16 cellular contexts compared by ENCODE assay signal in the genomic region with DNA sequence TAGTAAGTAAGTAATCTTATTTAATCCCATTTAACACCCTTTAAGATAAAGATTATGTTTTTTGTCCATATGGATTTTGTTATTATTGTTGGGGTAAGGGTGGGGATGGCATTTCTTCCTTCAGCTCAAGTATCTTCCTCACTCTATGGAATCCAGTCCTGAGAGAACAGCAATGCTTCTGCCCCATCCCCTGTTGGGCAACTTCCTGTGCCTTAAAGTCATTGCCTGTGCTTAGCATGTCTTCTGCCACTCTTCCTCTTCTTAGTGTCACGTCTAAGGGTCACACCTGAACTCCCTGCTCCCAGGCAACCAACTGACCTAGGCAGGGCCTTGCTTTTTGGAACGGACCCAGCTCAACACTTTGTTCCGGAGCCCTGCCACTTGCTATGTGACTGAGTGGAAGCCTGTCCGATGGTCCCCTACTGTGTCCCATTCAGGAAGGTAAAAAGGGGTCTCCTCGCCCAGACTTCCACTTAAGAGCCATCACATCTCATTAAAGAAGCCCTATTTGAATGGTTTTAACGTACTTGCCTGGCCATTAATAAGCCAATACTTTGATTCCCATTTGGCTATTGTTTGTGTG. TPM values are rescaled to one million over a fixed set of nuclear protein-coding genes. Genes with fewer than 3 reads are reported as not detected.
DNase-seq lines count a peak whose midpoint lies in the region; ATAC-seq and TF ChIP-seq lines count a peak whose summit lies in the region.
"Had no signal": no experiment of that assay in that cellular context is flagged by ENCODE, and none has a peak within 500 bp of the region (broad histone marks: within the 10 kb centered on the region; RNA-seq: fewer than 3 reads in every experiment).

No MANE protein-coding gene starts in this region.

- no peak overlapping the region for H3K4me2 ChIP-seq in trophoblast cell (ENCODE audit: low read length)

- DNase-seq in activated naive CD4-positive, alpha-beta T cell treated with anti-CD3 and anti-CD28 coated beads, Interleukin-2, amount 50 U/mL, for 16 hours = no peak
- DNase-seq in MV-4-11 (lab: John Stamatoyannopoulos, UW) = peak; percentile 15
- no peak for DNase-seq in WTC11 (ENCODE audit: low spot score)
- no peak for DNase-seq in trophoblast cell
- no peak for DNase-seq in activated CD4-positive, alpha-beta T cell treated with anti-CD3 and anti-CD28 coated beads, Interleukin-2, amount 50 U/mL, for 1 hour
- DNase-seq in T1000 (lab: John Stamatoyannopoulos, UW) = no peak
- DNase-seq in C1 segment of cervical spinal cord (lab: John Stamatoyannopoulos, UW) = no peak
- DNase-seq: Kasumi-1, NCI-H1436 treated with DMSO at 0.1 percent for 48 hours, NCI-H446 treated with DMSO at 0.1 percent for 48 hours, OCI-M1, RPMI8226 had no signal

- H3K4me1 ChIP-seq in trophoblast cell (ENCODE audit: control insufficient read depth in 1 of 2, insufficient read depth in 2 of 2, low read length in 2 of 2) = no peaks in the 10 kb centered on the region

- no peaks in the 10 kb centered on the region for H3K9me3 ChIP-seq in trophoblast cell (ENCODE audit: insufficient read depth, low read depth, low read length)
- H3K9me3 ChIP-seq: SJCRH30 had no signal

- H2BK5ac ChIP-seq in trophoblast cell (ENCODE audit: low read depth, low read length, poor library complexity) = no peak overlapping the region

- H3K79me1 ChIP-seq in trophoblast cell (ENCODE audit: low read length) = no peaks in the 10 kb centered on the region

- H3K27ac Mint-ChIP-seq in activated naive CD4-positive, alpha-beta T cell treated with anti-CD3 and anti-CD28 coated beads, Interleukin-2, amount 50 U/mL, for 24 hours = peak overlapping the region; percentile 8
- peak overlapping the region; percentile 33; the same call in 1 of the 2 replicates for H3K27ac Mint-ChIP-seq in WTC11

- ATAC-seq in WTC11 = peak; percentile 71
- ATAC-seq: HepG2 had no signal

- H4K91ac ChIP-seq in trophoblast cell (ENCODE audit: low read depth, low read length) = no peak overlapping the region

- H2BK12ac ChIP-seq in trophoblast cell (ENCODE audit: low read length) = peak overlapping the region; percentile 3

- no peaks in the 10 kb centered on the region for H3K4me1 Mint-ChIP-seq in activated naive CD4-positive, alpha-beta T cell treated with anti-CD3 and anti-CD28 coated beads, Interleukin-2, amount 50 U/mL, for 24 hours
- peaks cover 6% of the 10 kb centered on the region for H3K4me1 Mint-ChIP-seq in WTC11

- no peak overlapping the region for H3K4me3 ChIP-seq in trophoblast cell (ENCODE audit: low read depth, low read length)
- H3K4me3 ChIP-seq: SJCRH30 had no signal

- no peaks in the 10 kb centered on the region for H3K36me3 ChIP-seq in trophoblast cell (ENCODE audit: control insufficient read depth in 1 of 2, insufficient read depth in 2 of 2, low read length in 2 of 2)
- H3K36me3 ChIP-seq: SJCRH30 had no signal

- no peak overlapping the region for H2AFZ ChIP-seq in trophoblast cell (ENCODE audit: insufficient read depth, low read length, poor library complexity)

- TF ChIP-seq CTCF in WTC11 (IDR thresholded peaks at IDR 0.05) = no peak

- H3K4me3 Mint-ChIP-seq in activated naive CD4-positive, alpha-beta T cell treated with anti-CD3 and anti-CD28 coated beads, Interleukin-2, amount 50 U/mL, for 24 hours = no peak overlapping the region
- H3K4me3 Mint-ChIP-seq in WTC11 = no peak overlapping the region
- H3K4me3 Mint-ChIP-seq: CD14-positive monocyte had no signal

- POLR2A ChIA-PET in WTC11 (lab: Charles Lee) = no interaction called here

- H3K9ac ChIP-seq in trophoblast cell (ENCODE audit: low read length) = no peak overlapping the region

- no peaks in the 10 kb centered on the region for H3K9me3 Mint-ChIP-seq in activated naive CD4-positive, alpha-beta T cell treated with anti-CD3 and anti-CD28 coated beads, Interleukin-2, amount 50 U/mL, for 24 hours
- peaks cover 3% of the 10 kb centered on the region; the same call in 1 of the 2 replicates for H3K9me3 Mint-ChIP-seq in WTC11

- no peaks in the 10 kb centered on the region for H3K27me3 ChIP-seq in trophoblast cell (ENCODE audit: insufficient read depth, low read length)

- CTCF ChIA-PET in WTC11 (lab: Charles Lee) = interaction anchor here (1.4 kb wide), 1 partner anchor 436 kb away, joined by 3 read pairs; no protein-coding TSS in a partner anchor

- no peak overlapping the region for H3K23ac ChIP-seq in trophoblast cell (ENCODE audit: low read length)

- no peaks in the 10 kb centered on the region for H3K36me3 Mint-ChIP-seq in activated naive CD4-positive, alpha-beta T cell treated with anti-CD3 and anti-CD28 coated beads, Interleukin-2, amount 50 U/mL, for 24 hours
- H3K36me3 Mint-ChIP-seq in WTC11 = peaks cover 3% of the 10 kb centered on the region
- H3K36me3 Mint-ChIP-seq: CD14-positive monocyte had no signal

- WGBS in trophoblast cell (ENCODE audit: extremely low coverage, insufficient coverage, insufficient read length) = no CpG with 5 or more reads among the region's 6 CpGs

- no peak overlapping the region for H2BK120ac ChIP-seq in trophoblast cell (ENCODE audit: insufficient read depth, low read length, poor library complexity)

- H3K18ac ChIP-seq in trophoblast cell (ENCODE audit: low read length) = no peak overlapping the region

- peak overlapping the region; percentile 36 for H4K12ac ChIP-seq in trophoblast cell (ENCODE audit: low read depth, low read length)

- no peak overlapping the region for H3K27ac ChIP-seq in trophoblast cell (ENCODE audit: low read depth, low read length)
- H3K27ac ChIP-seq: SJCRH30 had no signal

- H2AK5ac ChIP-seq in trophoblast cell (ENCODE audit: low read length) = no peak overlapping the region

- H3K79me2 ChIP-seq in trophoblast cell (ENCODE audit: control insufficient read depth, insufficient read depth, low read length, poor library complexity) = no peaks in the 10 kb centered on the region

- no peak overlapping the region for H4K8ac ChIP-seq in trophoblast cell (ENCODE audit: low read depth, low read length)

- H3K14ac ChIP-seq in trophoblast cell (ENCODE audit: low read length) = no peak overlapping the region

- no peak overlapping the region for H3K4ac ChIP-seq in trophoblast cell (ENCODE audit: low read depth, low read length)

- no peaks in the 10 kb centered on the region for H3K27me3 Mint-ChIP-seq in activated naive CD4-positive, alpha-beta T cell treated with anti-CD3 and anti-CD28 coated beads, Interleukin-2, amount 50 U/mL, for 24 hours
- no peaks in the 10 kb centered on the region for H3K27me3 Mint-ChIP-seq in WTC11 (ENCODE audit: low read depth)

TF ChIP-seq in WTC11, 78 proteins besides CTCF, POLR2A, EP300 and RAD21 (continues in another document):
- TF ChIP-seq OVOL2 (CRISPR knock-in tag; IDR thresholded peaks at IDR 0.05; ENCODE audit: borderline replicate concordance) (no peak), CBFB (CRISPR knock-in tag; IDR thresholded peaks at IDR 0.05; ENCODE audit: low read depth) (no peak), FOXJ3 (CRISPR knock-in tag; IDR thresholded peaks at IDR 0.05; ENCODE audit: borderline replicate concordance) (no peak), SP1 (CRISPR knock-in tag; conservative IDR thresholded peaks at IDR 0.05) (no peak), TEAD4 (CRISPR knock-in tag; IDR thresholded peaks at IDR 0.05) (no peak), ZNF396 (CRISPR knock-in tag; IDR thresholded peaks at IDR 0.05; ENCODE audit: borderline replicate concordance) (no peak), MYBL2 (CRISPR knock-in tag; IDR thresholded peaks at IDR 0.05) (no peak), ERG (CRISPR knock-in tag; IDR thresholded peaks at IDR 0.05) (no peak)
- TF ChIP-seq, protein P1, sequence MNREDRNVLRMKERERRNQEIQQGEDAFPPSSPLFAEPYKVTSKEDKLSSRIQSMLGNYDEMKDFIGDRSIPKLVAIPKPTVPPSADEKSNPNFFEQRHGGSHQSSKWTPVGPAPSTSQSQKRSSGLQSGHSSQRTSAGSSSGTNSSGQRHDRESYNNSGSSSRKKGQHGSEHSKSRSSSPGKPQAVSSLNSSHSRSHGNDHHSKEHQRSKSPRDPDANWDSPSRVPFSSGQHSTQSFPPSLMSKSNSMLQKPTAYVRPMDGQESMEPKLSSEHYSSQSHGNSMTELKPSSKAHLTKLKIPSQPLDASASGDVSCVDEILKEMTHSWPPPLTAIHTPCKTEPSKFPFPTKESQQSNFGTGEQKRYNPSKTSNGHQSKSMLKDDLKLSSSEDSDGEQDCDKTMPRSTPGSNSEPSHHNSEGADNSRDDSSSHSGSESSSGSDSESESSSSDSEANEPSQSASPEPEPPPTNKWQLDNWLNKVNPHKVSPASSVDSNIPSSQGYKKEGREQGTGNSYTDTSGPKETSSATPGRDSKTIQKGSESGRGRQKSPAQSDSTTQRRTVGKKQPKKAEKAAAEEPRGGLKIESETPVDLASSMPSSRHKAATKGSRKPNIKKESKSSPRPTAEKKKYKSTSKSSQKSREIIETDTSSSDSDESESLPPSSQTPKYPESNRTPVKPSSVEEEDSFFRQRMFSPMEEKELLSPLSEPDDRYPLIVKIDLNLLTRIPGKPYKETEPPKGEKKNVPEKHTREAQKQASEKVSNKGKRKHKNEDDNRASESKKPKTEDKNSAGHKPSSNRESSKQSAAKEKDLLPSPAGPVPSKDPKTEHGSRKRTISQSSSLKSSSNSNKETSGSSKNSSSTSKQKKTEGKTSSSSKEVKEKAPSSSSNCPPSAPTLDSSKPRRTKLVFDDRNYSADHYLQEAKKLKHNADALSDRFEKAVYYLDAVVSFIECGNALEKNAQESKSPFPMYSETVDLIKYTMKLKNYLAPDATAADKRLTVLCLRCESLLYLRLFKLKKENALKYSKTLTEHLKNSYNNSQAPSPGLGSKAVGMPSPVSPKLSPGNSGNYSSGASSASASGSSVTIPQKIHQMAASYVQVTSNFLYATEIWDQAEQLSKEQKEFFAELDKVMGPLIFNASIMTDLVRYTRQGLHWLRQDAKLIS (CRISPR knock-in tag; IDR thresholded peaks at IDR 0.05; ENCODE audit: borderline replicate concordance) = no peak

RNA-seq across cellular contexts. Expression of gene RAB38, which starts 59.3 kb away (rescaled TPM):
- total RNA-seq in WTC11 (2021) = 13.3 to 18.4 TPM (median 17.5 TPM) in 3 replicates
- polyA plus RNA-seq in trophoblast cell (2013) = 7.9 and 8.4 TPM in 2 replicates
- total RNA-seq: SJCRH30 had no signal
